12 cellular contexts compared by ENCODE assay signal in genomic region chr5:60598424-60598823, GRCh38.
DNase-seq lines count a peak whose midpoint lies in the region; ATAC-seq and TF ChIP-seq lines count a peak whose summit lies in the region.
"Had no signal": no experiment of that assay in that cellular context is flagged by ENCODE, and none has a peak within 500 bp of the region (broad histone marks: within the 10 kb centered on the region; RNA-seq: fewer than 3 reads in every experiment).

No MANE protein-coding gene starts in this region.

- H3K27me3 Mint-ChIP-seq in activated T-cell treated with anti-CD3 and anti-CD28 coated beads, Interleukin-2, amount 50 U/mL, for 72 hours (ENCODE audit: low read depth) = no peaks in the 10 kb centered on the region
- no peaks in the 10 kb centered on the region for H3K27me3 Mint-ChIP-seq in activated T-cell treated with anti-CD3 and anti-CD28 coated beads, Interleukin-2, amount 50 U/mL, for 4 hours (ENCODE audit: low read depth)
- H3K27me3 Mint-ChIP-seq: activated T-cell treated with anti-CD3 and anti-CD28 coated beads, Interleukin-2, amount 50 U/mL, for 24 hours had no signal

- no peaks in the 10 kb centered on the region for H3K9me3 ChIP-seq in esophagus squamous epithelium

- no peak for TF ChIP-seq POLR2A in esophagus squamous epithelium (IDR thresholded peaks at IDR 0.05)

- no peaks in the 10 kb centered on the region for H3K36me3 ChIP-seq in esophagus squamous epithelium

- WGBS in esophagus squamous epithelium, 2 donors = 81 to 85% methylated on average over 4 of the region's 4 CpGs

- H3K4me1 ChIP-seq in esophagus squamous epithelium = no peaks in the 10 kb centered on the region
- H3K4me1 ChIP-seq: parathyroid adenoma had no signal

- no peak for TF ChIP-seq CTCF in esophagus squamous epithelium (IDR thresholded peaks at IDR 0.05)

- H3K27ac Mint-ChIP-seq in activated T-cell treated with anti-CD3 and anti-CD28 coated beads, Interleukin-2, amount 50 U/mL, for 72 hours = peak overlapping the region; percentile 43
- H3K27ac Mint-ChIP-seq: activated T-cell treated with anti-CD3 and anti-CD28 coated beads, Interleukin-2, amount 50 U/mL, for 24 hours had no signal

- no peaks in the 10 kb centered on the region for H3K9me3 Mint-ChIP-seq in activated T-cell treated with anti-CD3 and anti-CD28 coated beads, Interleukin-2, amount 50 U/mL, for 72 hours
- no peaks in the 10 kb centered on the region for H3K9me3 Mint-ChIP-seq in activated T-cell treated with anti-CD3 and anti-CD28 coated beads, Interleukin-2, amount 50 U/mL, for 4 hours
- H3K9me3 Mint-ChIP-seq: activated T-cell treated with anti-CD3 and anti-CD28 coated beads, Interleukin-2, amount 50 U/mL, for 24 hours had no signal

- no peak overlapping the region for H3K27ac ChIP-seq in esophagus squamous epithelium
- H3K27ac ChIP-seq: parathyroid adenoma had no signal

- DNase-seq in activated T-cell treated with anti-CD3 and anti-CD28 coated beads, Interleukin-2, amount 50 U/mL, for 72 hours = no peak
- DNase-seq in activated T-cell treated with anti-CD3 and anti-CD28 coated beads, Interleukin-2, amount 50 U/mL, for 4 hours = no peak
- no peak for DNase-seq in kidney glomerular epithelial cell (lab: John Stamatoyannopoulos, UW)
- DNase-seq in NCI-H1436 (lab: John Stamatoyannopoulos, UW) = no peak
- no peak for DNase-seq in posterior cingulate gyrus
- no peak for DNase-seq in esophagus squamous epithelium (lab: John Stamatoyannopoulos, UW)
- DNase-seq: activated T-cell treated with anti-CD3 and anti-CD28 coated beads, Interleukin-2, amount 50 U/mL, for 24 hours; NCI-H345; stimulated activated naive CD8-positive, alpha-beta T cell treated with anti-CD3 and anti-CD28 coated beads, Interleukin-15, Interleukin-2, amounts not matched to agents 100 U/mL and 50 U/mL, for 24 hours had no signal

- intact Hi-C loops in posterior cingulate gyrus (cut with DNase I) (no loop called here), esophagus squamous epithelium (cut with DNase I) (no loop called here)

- H3K27me3 ChIP-seq in esophagus squamous epithelium = no peaks in the 10 kb centered on the region

- H3K4me3 Mint-ChIP-seq in activated T-cell treated with anti-CD3 and anti-CD28 coated beads, Interleukin-2, amount 50 U/mL, for 72 hours = no peak overlapping the region
- no peak overlapping the region for H3K4me3 Mint-ChIP-seq in activated T-cell treated with anti-CD3 and anti-CD28 coated beads, Interleukin-2, amount 50 U/mL, for 4 hours
- H3K4me3 Mint-ChIP-seq: activated T-cell treated with anti-CD3 and anti-CD28 coated beads, Interleukin-2, amount 50 U/mL, for 24 hours had no signal

- ATAC-seq in activated T-cell treated with anti-CD3 and anti-CD28 coated beads, Interleukin-2, amount 50 U/mL, for 72 hours (replicated peaks in 1 of 2) = no peak
- ATAC-seq in activated T-cell treated with anti-CD3 and anti-CD28 coated beads, Interleukin-2, amount 50 U/mL, for 4 hours = no peak
- ATAC-seq in HG02642 (IDR thresholded peaks at IDR 0.05; ENCODE audit: poor library complexity, unreplicated experiment) (peak; percentile 57), HG03571 (IDR thresholded peaks at IDR 0.05; ENCODE audit: unreplicated experiment) (peak; percentile 58)
- ATAC-seq: stimulated activated naive CD8-positive, alpha-beta T cell treated with anti-CD3 and anti-CD28 coated beads, Interleukin-15, Interleukin-2, amounts not matched to agents 100 U/mL and 50 U/mL, for 24 hours had no signal

- no peak overlapping the region for H3K4me3 ChIP-seq in esophagus squamous epithelium

- H3K4me1 Mint-ChIP-seq in activated T-cell treated with anti-CD3 and anti-CD28 coated beads, Interleukin-2, amount 50 U/mL, for 72 hours (ENCODE audit: low read depth) = peaks cover 9% of the 10 kb centered on the region
- peaks cover 19% of the 10 kb centered on the region for H3K4me1 Mint-ChIP-seq in activated T-cell treated with anti-CD3 and anti-CD28 coated beads, Interleukin-2, amount 50 U/mL, for 4 hours (ENCODE audit: low read depth)

- peaks cover 0 to 4% of the 10 kb centered on the region in 2 donors for H3K36me3 Mint-ChIP-seq in activated T-cell treated with anti-CD3 and anti-CD28 coated beads, Interleukin-2, amount 50 U/mL, for 72 hours (ENCODE audit: insufficient read depth in 2 of 2)
- H3K36me3 Mint-ChIP-seq in activated T-cell treated with anti-CD3 and anti-CD28 coated beads, Interleukin-2, amount 50 U/mL, for 4 hours (ENCODE audit: insufficient read depth) = no peaks in the 10 kb centered on the region

Comparison
In these comparisons a context has a peak if more than half of its experiments do, and no peak if none do; other contexts are left out.
1. ATAC-seq: peak in HG02642 (single experiment) and HG03571 (single experiment); none in activated T-cell treated with anti-CD3 and anti-CD28 coated beads, Interleukin-2, amount 50 U/mL, for 72 hours (0 of 2) and activated T-cell treated with anti-CD3 and anti-CD28 coated beads, Interleukin-2, amount 50 U/mL, for 4 hours (0 of 2).